In the genomic region with DNA sequence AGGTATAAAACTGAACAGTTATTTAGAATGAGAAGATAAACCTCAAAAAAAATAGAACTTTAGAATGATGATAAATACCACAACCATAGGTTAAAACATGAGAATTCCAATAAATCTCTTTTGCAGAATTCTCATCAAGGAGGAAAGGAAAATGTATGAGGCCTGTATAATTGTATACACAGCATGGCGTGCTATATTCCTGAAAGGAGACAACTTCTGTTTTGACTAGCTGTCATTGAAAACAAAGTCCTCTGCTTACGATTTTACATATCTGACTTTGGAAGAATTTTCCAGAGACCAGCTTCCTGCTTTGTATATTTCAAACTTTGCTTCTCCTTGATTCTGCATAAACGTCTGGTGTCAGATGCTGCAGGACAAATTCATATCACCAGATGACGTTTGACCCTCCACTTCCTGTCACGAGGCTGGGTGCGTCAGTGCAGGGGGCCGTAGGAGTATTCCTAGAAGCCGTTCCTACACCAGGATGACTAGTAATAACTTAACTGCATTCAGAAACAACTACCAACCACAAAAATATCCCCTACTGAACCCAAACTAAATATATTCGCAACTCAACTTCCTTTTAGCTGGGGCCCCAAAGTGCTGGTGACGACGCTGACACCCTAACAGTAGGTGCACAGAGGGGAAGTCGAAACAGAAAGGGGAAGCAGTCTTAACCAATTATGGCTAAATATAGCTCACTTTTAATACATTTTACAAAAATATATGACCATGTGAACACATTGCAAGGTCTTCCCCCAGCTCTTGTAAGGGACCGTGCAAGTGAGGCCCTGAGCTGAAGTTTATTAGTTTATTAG, we compare ENCODE assay signal across 8 cellular contexts.
DNase-seq lines count a peak whose midpoint lies in the region; ATAC-seq and TF ChIP-seq lines count a peak whose summit lies in the region.

No MANE protein-coding gene starts in this region.

- H3K9me3 Mint-ChIP-seq in type B pancreatic cell, result peaks cover 5% of the 10 kb centered on the region

- ATAC-seq in GM19395 (IDR thresholded peaks at IDR 0.05; ENCODE audit: unreplicated experiment) (peak; percentile 96), HG03378 (IDR thresholded peaks at IDR 0.05; ENCODE audit: unreplicated experiment) (peak; percentile 96)

- no peaks in the 10 kb centered on the region for H3K4me1 Mint-ChIP-seq in type B pancreatic cell (ENCODE audit: unreplicated experiment)

- no peak overlapping the region for H3K27ac Mint-ChIP-seq in type B pancreatic cell

- H3K4me3 Mint-ChIP-seq in type B pancreatic cell, result no peak overlapping the region

- H3K36me3 Mint-ChIP-seq in type B pancreatic cell, result no peaks in the 10 kb centered on the region

- no peak for TF ChIP-seq CTCF in type B pancreatic cell (conservative IDR thresholded peaks at IDR 0.05)

- peak; percentile 49 for DNase-seq in activated CD4-positive, CD25-positive, alpha-beta regulatory T cell treated with anti-CD3 and anti-CD28 coated beads, Interleukin-2, amount 50 U/mL, for 72 hours
- peak; percentile 31 for DNase-seq in effector CD8-positive, alpha-beta T cell (lab: John Stamatoyannopoulos, UW)
- peak; percentile 72 for DNase-seq in stimulated activated CD4-positive, alpha-beta T cell treated with anti-CD3 and anti-CD28 coated beads, Interleukin-4, amount 100 ng/mL, for 1 hour
- DNase-seq in SHP77 treated with DMSO at 0.1 percent for 48 hours (lab: John Stamatoyannopoulos, UW) (no peak), type B pancreatic cell (ENCODE audit: extremely low spot score, unreplicated experiment) (no peak), iPS-NIHi7 (ENCODE audit: extremely low spot score) (no peak)

- H3K27me3 Mint-ChIP-seq in type B pancreatic cell, result peaks cover 10% of the 10 kb centered on the region

Comparison
In these comparisons a context has a peak if more than half of its experiments do, and no peak if none do; other contexts are left out.
1. DNase-seq: peak in activated CD4-positive, CD25-positive, alpha-beta regulatory T cell treated with anti-CD3 and anti-CD28 coated beads, Interleukin-2, amount 50 U/mL, for 72 hours (single experiment), effector CD8-positive, alpha-beta T cell (single experiment) and stimulated activated CD4-positive, alpha-beta T cell treated with anti-CD3 and anti-CD28 coated beads, Interleukin-4, amount 100 ng/mL, for 1 hour (single experiment); none in SHP77 treated with DMSO at 0.1 percent for 48 hours (single experiment), type B pancreatic cell (single experiment) and iPS-NIHi7 (single experiment).